8 cellular contexts compared by ENCODE assay signal in the genomic region with DNA sequence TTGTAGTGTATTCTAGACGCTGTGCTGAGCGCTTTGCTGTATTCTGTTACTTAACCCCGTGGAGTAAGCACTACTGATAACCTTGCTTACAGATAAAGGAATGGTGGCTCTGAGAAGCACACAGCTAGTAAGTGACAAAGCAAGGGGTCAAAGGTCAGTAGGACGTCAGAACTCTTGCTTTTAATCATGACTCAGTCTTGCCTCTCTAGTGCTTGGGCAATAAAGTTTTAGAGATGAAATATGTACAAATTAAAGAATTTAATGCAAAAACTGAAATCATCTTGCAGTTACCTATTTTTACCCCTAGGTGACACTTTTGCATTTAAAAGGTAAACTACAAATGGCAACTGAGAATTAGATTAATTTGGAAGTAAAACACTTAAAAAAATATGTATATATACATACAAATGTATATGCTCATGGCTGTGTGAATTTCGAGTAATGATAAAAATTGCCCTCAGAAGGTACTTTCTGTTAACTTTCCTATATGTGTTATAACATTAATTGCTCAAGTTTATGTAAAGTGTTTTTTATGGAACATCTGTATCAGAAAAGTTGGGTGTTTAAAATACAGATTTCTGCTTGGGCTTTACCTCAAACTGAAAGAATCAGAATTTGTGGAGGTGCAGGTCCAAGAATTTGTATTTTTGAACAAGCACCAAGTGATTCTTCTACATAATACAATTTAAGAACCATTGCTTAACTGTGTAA.
DNase-seq lines count a peak whose midpoint lies in the region; ATAC-seq and TF ChIP-seq lines count a peak whose summit lies in the region.

No MANE protein-coding gene starts in this region.

- POLR2A ChIA-PET in activated CD4-positive, alpha-beta T cell treated with anti-CD3 and anti-CD28 coated beads for 36 hours (lab: Charles Lee): no interaction called here

- intact Hi-C loops in left lung (cut with DNase I): no loop called here
- intact Hi-C loops in activated CD4-positive, alpha-beta T cell treated with anti-CD3 and anti-CD28 coated beads for 36 hours (cut with DNase I, micrococcal nuclease): no loop called here

- H3K4me1 Mint-ChIP-seq in activated CD4-positive, alpha-beta T cell treated with anti-CD3 and anti-CD28 coated beads for 36 hours: no peaks in the 10 kb centered on the region
- H3K4me1 Mint-ChIP-seq in stimulated activated naive CD8-positive, alpha-beta T cell treated with anti-CD3 and anti-CD28 coated beads, Interleukin-15, amount 100 ng/mL, for 72 hours: no peaks in the 10 kb centered on the region

- no peak for ATAC-seq in left lung
- no peak for ATAC-seq in activated CD4-positive, alpha-beta T cell treated with anti-CD3 and anti-CD28 coated beads for 36 hours
- ATAC-seq in stimulated activated naive CD8-positive, alpha-beta T cell treated with anti-CD3 and anti-CD28 coated beads, Interleukin-15, amount 100 ng/mL, for 72 hours: no peak

- no peaks in the 10 kb centered on the region for H3K36me3 Mint-ChIP-seq in activated CD4-positive, alpha-beta T cell treated with anti-CD3 and anti-CD28 coated beads for 36 hours (ENCODE audit: low read depth)

- no peaks in the 10 kb centered on the region for H3K9me3 Mint-ChIP-seq in activated CD4-positive, alpha-beta T cell treated with anti-CD3 and anti-CD28 coated beads for 36 hours (ENCODE audit: low read depth)
- H3K9me3 Mint-ChIP-seq in stimulated activated naive CD8-positive, alpha-beta T cell treated with anti-CD3 and anti-CD28 coated beads, Interleukin-15, amount 100 ng/mL, for 72 hours: no peaks in the 10 kb centered on the region

- DNase-seq in AG09319 (ENCODE audit: extremely low read depth, low read depth) (peak; percentile 14), HL-60 (ENCODE audit: low read depth in 1 of 2, low spot score in 1 of 2) (peak in 1 of 2 experiments; percentile 24), WERI-Rb-1 (no peak), left lung (no peak), globus pallidus (ENCODE audit: low spot score) (no peak), GOT3 (lab: John Stamatoyannopoulos, UW) (no peak)
- DNase-seq in activated CD4-positive, alpha-beta T cell treated with anti-CD3 and anti-CD28 coated beads for 36 hours: no peak
- DNase-seq in stimulated activated naive CD8-positive, alpha-beta T cell treated with anti-CD3 and anti-CD28 coated beads, Interleukin-15, amount 100 ng/mL, for 72 hours: no peak

- H3K27me3 ChIP-seq in HL-60 (ENCODE audit: insufficient read depth, poor library complexity, severe bottlenecking): no peaks in the 10 kb centered on the region
- no peaks in the 10 kb centered on the region for H3K27me3 ChIP-seq in WERI-Rb-1 (ENCODE audit: insufficient read depth, low read depth, severe bottlenecking)
- no peaks in the 10 kb centered on the region for H3K27me3 ChIP-seq in left lung

- H3K4me3 Mint-ChIP-seq in activated CD4-positive, alpha-beta T cell treated with anti-CD3 and anti-CD28 coated beads for 36 hours: no peak overlapping the region
- no peak overlapping the region for H3K4me3 Mint-ChIP-seq in stimulated activated naive CD8-positive, alpha-beta T cell treated with anti-CD3 and anti-CD28 coated beads, Interleukin-15, amount 100 ng/mL, for 72 hours

- H3K36me3 ChIP-seq in WERI-Rb-1: no peaks in the 10 kb centered on the region
- H3K36me3 ChIP-seq in left lung: no peaks in the 10 kb centered on the region

- H3K4me3 ChIP-seq in HL-60 (replicated peaks; ENCODE audit: insufficient read depth, low read length): no peak overlapping the region
- no peak overlapping the region for H3K4me3 ChIP-seq in WERI-Rb-1 (ENCODE audit: low read depth, low read length)
- no peak overlapping the region for H3K4me3 ChIP-seq in left lung

- no peak overlapping the region for H3K27ac Mint-ChIP-seq in activated CD4-positive, alpha-beta T cell treated with anti-CD3 and anti-CD28 coated beads for 36 hours
- no peak overlapping the region for H3K27ac Mint-ChIP-seq in stimulated activated naive CD8-positive, alpha-beta T cell treated with anti-CD3 and anti-CD28 coated beads, Interleukin-15, amount 100 ng/mL, for 72 hours

- H3K27ac ChIP-seq in HL-60 (replicated peaks) (no peak overlapping the region), WERI-Rb-1 (no peak overlapping the region), left lung (no peak overlapping the region)

- H3K4me1 ChIP-seq in left lung: no peaks in the 10 kb centered on the region

- H3K9me3 ChIP-seq in WERI-Rb-1 (ENCODE audit: severe bottlenecking) (no peaks in the 10 kb centered on the region), left lung (no peaks in the 10 kb centered on the region)

- H3K27me3 Mint-ChIP-seq in activated CD4-positive, alpha-beta T cell treated with anti-CD3 and anti-CD28 coated beads for 36 hours: peaks cover 16% of the 10 kb centered on the region
- peaks cover 31% of the 10 kb centered on the region for H3K27me3 Mint-ChIP-seq in stimulated activated naive CD8-positive, alpha-beta T cell treated with anti-CD3 and anti-CD28 coated beads, Interleukin-15, amount 100 ng/mL, for 72 hours

- TF ChIP-seq CTCF in AG09319 (IDR thresholded peaks at IDR 0.05; ENCODE audit: low read depth, low read length) (peak; percentile 46), HL-60 (IDR thresholded peaks at IDR 0.05; ENCODE audit: insufficient read depth, low read length) (peak; percentile 22), WERI-Rb-1 (IDR thresholded peaks at IDR 0.05; ENCODE audit: low read depth, low read length) (0 out of 2 replicates have a peak, but pooled peaks have one; percentile 16), left lung (IDR thresholded peaks at IDR 0.05) (peak; percentile 37 to 52)

- CTCF ChIA-PET in activated CD4-positive, alpha-beta T cell treated with anti-CD3 and anti-CD28 coated beads for 36 hours (lab: Charles Lee): interaction anchor here (0.6 to 2.5 kb wide), 6 partner anchors 10 to 126 kb away, joined by 3 to 6 read pairs (median 4); no protein-coding TSS in a partner anchor
